ENCODE assay signal across 8 cellular contexts in genomic region chr6:43076928-43077809, GRCh38. TPM values are rescaled to one million over a fixed set of nuclear protein-coding genes. Genes with fewer than 3 reads are reported as not detected.
DNase-seq lines count a peak whose midpoint lies in the region; TF ChIP-seq lines count a peak whose summit lies in the region.

No MANE protein-coding gene starts in this region.

- H3K9me3 ChIP-seq in vagina: no peaks in the 10 kb centered on the region

- H2BK5ac ChIP-seq in mesendoderm (ENCODE audit: low read length): peak overlapping the region; percentile 77

- H3K4me3 ChIP-seq in GM06990 (replicated peaks; ENCODE audit: low read depth, low read length) (peak overlapping the region; percentile 60), choroid plexus epithelial cell (ENCODE audit: low read depth, low read length) (peak overlapping the region; percentile 94), mesendoderm (ENCODE audit: low read length) (peak overlapping the region; percentile 92), vagina (peak overlapping the region; percentile 71 to 91)

- no peak overlapping the region for H2BK15ac ChIP-seq in mesendoderm (replicated peaks; ENCODE audit: low read depth)

- peak overlapping the region; percentile 2 for H2AK5ac ChIP-seq in mesendoderm (ENCODE audit: low read length)

- whole genome bisulfite sequencing in mesendoderm (ENCODE audit: extremely low coverage, insufficient coverage, low lambda C conversion rate): no CpG with 5 or more reads among the region's 40 CpGs

- no peak for TF ChIP-seq CTCF in GM06990 (IDR thresholded peaks at IDR 0.05; ENCODE audit: insufficient read depth, low read length, poor library complexity, severe bottlenecking)
- TF ChIP-seq CTCF in choroid plexus epithelial cell (conservative IDR thresholded peaks at IDR 0.05; ENCODE audit: low read depth, low read length): no peak
- TF ChIP-seq CTCF in vagina (IDR thresholded peaks at IDR 0.05): no peak

- DNase-seq in GM06990 (ENCODE audit: extremely low read depth, insufficient read length): no peak
- DNase-seq in NCI-H345 (lab: John Stamatoyannopoulos, UW): peak; percentile 6
- DNase-seq in choroid plexus epithelial cell (ENCODE audit: low read depth): no peak
- peak; percentile 89 for DNase-seq in mesendoderm
- no peak for DNase-seq in vagina (ENCODE audit: extremely low spot score in 2 of 2)
- no peak for DNase-seq in stimulated activated CD8-positive, alpha-beta memory T cell treated with anti-CD3 and anti-CD28 coated beads, Interleukin-4, amount 100 ng/mL, for 48 hours
- DNase-seq in NCI-H2107 treated with DMSO at 0.1 percent for 48 hours (lab: John Stamatoyannopoulos, UW; ENCODE audit: unreplicated experiment): no peak
- DNase-seq in HPDE6-E6E7 (ENCODE audit: extremely low spot score): no peak

- H3K79me2 ChIP-seq in mesendoderm (ENCODE audit: control insufficient read depth, insufficient read depth, low read length): peaks cover 51% of the 10 kb centered on the region

- intact Hi-C loops in vagina (cut with DNase I): loop anchor here (10.0 kb wide), 1 partner anchor 48 kb away; no protein-coding TSS in a partner anchor

- peak overlapping the region; percentile 54 for H3K4me2 ChIP-seq in mesendoderm (ENCODE audit: low read length)

- no peak overlapping the region for H2BK120ac ChIP-seq in mesendoderm (ENCODE audit: low read depth, low read length)

- H4K8ac ChIP-seq in mesendoderm (ENCODE audit: low read depth, low read length): no peak overlapping the region

- no peak for TF ChIP-seq POLR2A in vagina (IDR thresholded peaks at IDR 0.05)

- peak overlapping the region; percentile 97 for H3K56ac ChIP-seq in mesendoderm (ENCODE audit: low read length)

- no peaks in the 10 kb centered on the region for H3K27me3 ChIP-seq in GM06990 (replicated peaks; ENCODE audit: control insufficient read depth, insufficient read depth, low read length)
- H3K27me3 ChIP-seq in mesendoderm (ENCODE audit: insufficient read depth, low read length, poor library complexity): no peaks in the 10 kb centered on the region
- H3K27me3 ChIP-seq in vagina: no peaks in the 10 kb centered on the region

- H4K5ac ChIP-seq in mesendoderm (ENCODE audit: low read length): peak overlapping the region; percentile 12

- peak overlapping the region; percentile 44 for H3K4ac ChIP-seq in mesendoderm (ENCODE audit: low read depth, low read length)

- peaks cover 17% of the 10 kb centered on the region for H3K4me1 ChIP-seq in mesendoderm (ENCODE audit: control insufficient read depth, low read depth, low read length)
- H3K4me1 ChIP-seq in vagina: peaks cover 24% of the 10 kb centered on the region

- H3K9ac ChIP-seq in mesendoderm (ENCODE audit: low read length): peak overlapping the region; percentile 99

- H3K27ac ChIP-seq in mesendoderm (ENCODE audit: low read depth, low read length) (peak overlapping the region; percentile 91), vagina (peak overlapping the region; percentile 88)

- H3K36me3 ChIP-seq in GM06990 (ENCODE audit: control insufficient read depth, insufficient read depth, low read length) (no peaks in the 10 kb centered on the region; the same call in 1 of the 2 replicates), mesendoderm (ENCODE audit: control insufficient read depth, insufficient read depth, low read length) (no peaks in the 10 kb centered on the region), vagina (no peaks in the 10 kb centered on the region)

- no peak overlapping the region for H3K23ac ChIP-seq in mesendoderm (ENCODE audit: low read length)

- H3K79me1 ChIP-seq in mesendoderm (ENCODE audit: low read length): peaks cover 8% of the 10 kb centered on the region

- peak overlapping the region; percentile 68 for H3K18ac ChIP-seq in mesendoderm (ENCODE audit: low read length)

RNA-seq across cellular contexts. Expression of gene PTK7, which starts 1.1 kb away (rescaled TPM):
- 62.6 TPM for polyA plus RNA-seq in mesendoderm (2013, experiment 1 of 2)
- 63.6 TPM for polyA plus RNA-seq in mesendoderm (2013, experiment 2 of 2)
- total RNA-seq in vagina: 62.1 TPM

RNA-seq across cellular contexts. Expression of gene KLC4, which starts 17.7 kb away (rescaled TPM):
- polyA plus RNA-seq in mesendoderm (2013, experiment 1 of 2): 11.9 TPM
- polyA plus RNA-seq in mesendoderm (2013, experiment 2 of 2): 12.4 TPM
- total RNA-seq in vagina: 17.2 TPM

RNA-seq across cellular contexts. Expression of gene MRPL2, which starts 17.9 kb away (rescaled TPM):
- polyA plus RNA-seq in mesendoderm (2013, experiment 1 of 2): 59.0 TPM
- polyA plus RNA-seq in mesendoderm (2013, experiment 2 of 2): 62.6 TPM
- 14.2 TPM for total RNA-seq in vagina

RNA-seq across cellular contexts. Expression of gene CUL7, which starts 23.5 kb away (rescaled TPM):
- 5.4 TPM for polyA plus RNA-seq in mesendoderm (2013, experiment 1 of 2)
- 5.2 TPM for polyA plus RNA-seq in mesendoderm (2013, experiment 2 of 2)
- 13.0 TPM for total RNA-seq in vagina

RNA-seq across cellular contexts. Expression of gene RRP36, which starts 55.7 kb away (rescaled TPM):
- polyA plus RNA-seq in mesendoderm (2013, experiment 1 of 2): 126 TPM
- polyA plus RNA-seq in mesendoderm (2013, experiment 2 of 2): 127 TPM
- total RNA-seq in vagina: 36.6 TPM

Comparison
In these comparisons a context has a peak if more than half of its experiments do, and no peak if none do; other contexts are left out.
1. DNase-seq: peak in NCI-H345 (single experiment) and mesendoderm (single experiment); none in GM06990 (single experiment), choroid plexus epithelial cell (single experiment), vagina (0 of 2), stimulated activated CD8-positive, alpha-beta memory T cell treated with anti-CD3 and anti-CD28 coated beads, Interleukin-4, amount 100 ng/mL, for 48 hours (single experiment), NCI-H2107 treated with DMSO at 0.1 percent for 48 hours (single experiment) and HPDE6-E6E7 (single experiment).
2. Peak in every context shown above with its lines, with median percentiles within 50 percentile points of each other: H3K4me3 ChIP-seq.